1 cellular context compared by ENCODE assay signal in genomic region chr11:57529012-57529411, GRCh38.
TF ChIP-seq lines count a peak whose summit lies in the region.

No MANE protein-coding gene starts in this region.

TF ChIP-seq in HCT116, 20 proteins besides CTCF, POLR2A, EP300 and RAD21:
- TF ChIP-seq ZBTB33 (IDR thresholded peaks at IDR 0.05; ENCODE audit: extremely low read depth, insufficient replicate concordance, low read length): no peak
- TF ChIP-seq SP1 (IDR thresholded peaks at IDR 0.05; ENCODE audit: low read depth): no peak
- no peak for TF ChIP-seq CBX3 (IDR thresholded peaks at IDR 0.05; ENCODE audit: low read depth)
- TF ChIP-seq EZH2 (IDR thresholded peaks at IDR 0.05): no peak
- no peak for TF ChIP-seq TCF7L2 (IDR thresholded peaks at IDR 0.05; ENCODE audit: borderline replicate concordance, extremely low read depth, insufficient read depth, insufficient read length)
- no peak for TF ChIP-seq SRF (IDR thresholded peaks at IDR 0.05; ENCODE audit: low read depth)
- no peak for TF ChIP-seq POLR2AphosphoS5 (IDR thresholded peaks at IDR 0.05; ENCODE audit: low read depth, low read length)
- no peak for TF ChIP-seq ELF1 (IDR thresholded peaks at IDR 0.05; ENCODE audit: borderline replicate concordance, low read depth)
- TF ChIP-seq EGR1 (IDR thresholded peaks at IDR 0.05; ENCODE audit: low read depth): no peak
- no peak for TF ChIP-seq EZH2phosphoT487 (IDR thresholded peaks at IDR 0.05; ENCODE audit: borderline replicate concordance)
- no peak for TF ChIP-seq ATF3 (IDR thresholded peaks at IDR 0.05)
- TF ChIP-seq YY1 (IDR thresholded peaks at IDR 0.05; ENCODE audit: extremely low read depth, insufficient replicate concordance, low read depth, low read length): no peak
- no peak for TF ChIP-seq JUND (IDR thresholded peaks at IDR 0.05)
